In the genomic region with DNA sequence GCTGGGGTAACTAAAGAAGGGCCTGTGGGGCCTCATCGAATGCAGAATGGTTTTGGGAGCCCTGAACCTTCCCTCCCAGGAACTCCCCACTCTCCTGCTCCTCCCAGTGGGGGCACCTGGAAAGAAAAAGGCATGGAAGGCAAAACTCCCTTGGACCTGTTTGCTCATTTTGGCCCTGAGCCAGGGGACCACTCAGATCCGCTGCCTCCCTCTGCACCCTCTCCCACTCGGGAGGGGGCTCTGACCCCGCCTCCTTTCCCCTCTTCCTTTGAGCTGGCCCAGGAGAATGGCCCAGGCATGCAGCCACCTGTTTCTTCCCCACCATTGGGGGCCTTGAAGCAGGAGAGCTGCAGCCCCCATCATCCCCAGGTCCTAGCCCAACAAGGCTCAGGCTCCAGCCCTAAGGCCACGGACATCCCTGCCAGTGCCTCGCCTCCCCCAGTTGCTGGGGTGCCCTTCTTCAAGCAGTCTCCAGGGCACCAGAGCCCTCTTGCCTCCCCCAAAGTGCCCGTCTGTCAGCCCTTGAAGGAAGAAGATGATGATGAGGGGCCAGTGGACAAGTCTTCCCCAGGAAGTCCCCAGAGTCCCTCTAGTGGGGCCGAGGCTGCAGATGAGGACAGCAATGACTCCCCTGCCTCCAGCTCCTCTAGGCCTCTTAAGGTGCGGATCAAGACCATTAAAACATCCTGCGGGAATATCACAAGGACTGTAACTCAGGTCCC, we compare ENCODE assay signal across 1 cellular context.
A peak's percentile ranks its signal among the peaks of the same experiment; 100 is the strongest.
TF ChIP-seq lines count a peak whose summit lies in the region.

No MANE protein-coding gene starts in this region.

TF ChIP-seq in HEK293, 187 proteins besides CTCF, POLR2A, EP300 and RAD21 (continued from another document):
- TF ChIP-seq, protein P1, sequence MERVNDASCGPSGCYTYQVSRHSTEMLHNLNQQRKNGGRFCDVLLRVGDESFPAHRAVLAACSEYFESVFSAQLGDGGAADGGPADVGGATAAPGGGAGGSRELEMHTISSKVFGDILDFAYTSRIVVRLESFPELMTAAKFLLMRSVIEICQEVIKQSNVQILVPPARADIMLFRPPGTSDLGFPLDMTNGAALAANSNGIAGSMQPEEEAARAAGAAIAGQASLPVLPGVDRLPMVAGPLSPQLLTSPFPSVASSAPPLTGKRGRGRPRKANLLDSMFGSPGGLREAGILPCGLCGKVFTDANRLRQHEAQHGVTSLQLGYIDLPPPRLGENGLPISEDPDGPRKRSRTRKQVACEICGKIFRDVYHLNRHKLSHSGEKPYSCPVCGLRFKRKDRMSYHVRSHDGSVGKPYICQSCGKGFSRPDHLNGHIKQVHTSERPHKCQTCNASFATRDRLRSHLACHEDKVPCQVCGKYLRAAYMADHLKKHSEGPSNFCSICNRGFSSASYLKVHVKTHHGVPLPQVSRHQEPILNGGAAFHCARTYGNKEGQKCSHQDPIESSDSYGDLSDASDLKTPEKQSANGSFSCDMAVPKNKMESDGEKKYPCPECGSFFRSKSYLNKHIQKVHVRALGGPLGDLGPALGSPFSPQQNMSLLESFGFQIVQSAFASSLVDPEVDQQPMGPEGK (tag by site-specific recombination; IDR thresholded peaks at IDR 0.05) = 0 out of 2 replicates have a peak, but pooled peaks have one; percentile 39
- TF ChIP-seq GFI1B (tag by site-specific recombination; IDR thresholded peaks at IDR 0.05) (no peak), ZBTB8A (tag by site-specific recombination; IDR thresholded peaks at IDR 0.05) (peak; percentile 38; the same call in 1 of the 2 replicates), REPIN1 (tag by site-specific recombination; IDR thresholded peaks at IDR 0.05; ENCODE audit: low read depth) (no peak), ZNF221 (tag by site-specific recombination; IDR thresholded peaks at IDR 0.05; ENCODE audit: borderline replicate concordance) (no peak), ZNF335 (tag by site-specific recombination; conservative IDR thresholded peaks at IDR 0.05) (peak; percentile 44), ZNF549 (tag by site-specific recombination; IDR thresholded peaks at IDR 0.05) (no peak), ZNF596 (tag by site-specific recombination; IDR thresholded peaks at IDR 0.05) (no peak), ZIC2 (tag by site-specific recombination; IDR thresholded peaks at IDR 0.05) (peak; percentile 56), ZNF10 (tag by site-specific recombination; IDR thresholded peaks at IDR 0.05) (no peak), MEIS1 (CRISPR knock-in tag; IDR thresholded peaks at IDR 0.05; ENCODE audit: borderline replicate concordance) (no peak), ZNF169 (tag by site-specific recombination; IDR thresholded peaks at IDR 0.05) (no peak), SCRT2 (tag by site-specific recombination; IDR thresholded peaks at IDR 0.05) (peak; percentile 69), KLF8 (tag by site-specific recombination; IDR thresholded peaks at IDR 0.05) (no peak), ZNF354C (tag by site-specific recombination; IDR thresholded peaks at IDR 0.05; ENCODE audit: borderline replicate concordance, low read depth) (no peak), ZNF391 (tag by site-specific recombination; IDR thresholded peaks at IDR 0.05; ENCODE audit: borderline replicate concordance, low read depth) (no peak), ZNF501 (tag by site-specific recombination; IDR thresholded peaks at IDR 0.05) (no peak), ZNF324 (tag by site-specific recombination; IDR thresholded peaks at IDR 0.05) (no peak)
- TF ChIP-seq, protein P2, sequence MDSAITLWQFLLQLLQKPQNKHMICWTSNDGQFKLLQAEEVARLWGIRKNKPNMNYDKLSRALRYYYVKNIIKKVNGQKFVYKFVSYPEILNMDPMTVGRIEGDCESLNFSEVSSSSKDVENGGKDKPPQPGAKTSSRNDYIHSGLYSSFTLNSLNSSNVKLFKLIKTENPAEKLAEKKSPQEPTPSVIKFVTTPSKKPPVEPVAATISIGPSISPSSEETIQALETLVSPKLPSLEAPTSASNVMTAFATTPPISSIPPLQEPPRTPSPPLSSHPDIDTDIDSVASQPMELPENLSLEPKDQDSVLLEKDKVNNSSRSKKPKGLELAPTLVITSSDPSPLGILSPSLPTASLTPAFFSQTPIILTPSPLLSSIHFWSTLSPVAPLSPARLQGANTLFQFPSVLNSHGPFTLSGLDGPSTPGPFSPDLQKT (IDR thresholded peaks at IDR 0.05; ENCODE audit: borderline replicate concordance, low read depth, low read length) = no peak
- TF ChIP-seq, protein P3, sequence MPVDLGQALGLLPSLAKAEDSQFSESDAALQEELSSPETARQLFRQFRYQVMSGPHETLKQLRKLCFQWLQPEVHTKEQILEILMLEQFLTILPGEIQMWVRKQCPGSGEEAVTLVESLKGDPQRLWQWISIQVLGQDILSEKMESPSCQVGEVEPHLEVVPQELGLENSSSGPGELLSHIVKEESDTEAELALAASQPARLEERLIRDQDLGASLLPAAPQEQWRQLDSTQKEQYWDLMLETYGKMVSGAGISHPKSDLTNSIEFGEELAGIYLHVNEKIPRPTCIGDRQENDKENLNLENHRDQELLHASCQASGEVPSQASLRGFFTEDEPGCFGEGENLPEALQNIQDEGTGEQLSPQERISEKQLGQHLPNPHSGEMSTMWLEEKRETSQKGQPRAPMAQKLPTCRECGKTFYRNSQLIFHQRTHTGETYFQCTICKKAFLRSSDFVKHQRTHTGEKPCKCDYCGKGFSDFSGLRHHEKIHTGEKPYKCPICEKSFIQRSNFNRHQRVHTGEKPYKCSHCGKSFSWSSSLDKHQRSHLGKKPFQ (tag by site-specific recombination; IDR thresholded peaks at IDR 0.05) = no peak
- TF ChIP-seq, protein P4, sequence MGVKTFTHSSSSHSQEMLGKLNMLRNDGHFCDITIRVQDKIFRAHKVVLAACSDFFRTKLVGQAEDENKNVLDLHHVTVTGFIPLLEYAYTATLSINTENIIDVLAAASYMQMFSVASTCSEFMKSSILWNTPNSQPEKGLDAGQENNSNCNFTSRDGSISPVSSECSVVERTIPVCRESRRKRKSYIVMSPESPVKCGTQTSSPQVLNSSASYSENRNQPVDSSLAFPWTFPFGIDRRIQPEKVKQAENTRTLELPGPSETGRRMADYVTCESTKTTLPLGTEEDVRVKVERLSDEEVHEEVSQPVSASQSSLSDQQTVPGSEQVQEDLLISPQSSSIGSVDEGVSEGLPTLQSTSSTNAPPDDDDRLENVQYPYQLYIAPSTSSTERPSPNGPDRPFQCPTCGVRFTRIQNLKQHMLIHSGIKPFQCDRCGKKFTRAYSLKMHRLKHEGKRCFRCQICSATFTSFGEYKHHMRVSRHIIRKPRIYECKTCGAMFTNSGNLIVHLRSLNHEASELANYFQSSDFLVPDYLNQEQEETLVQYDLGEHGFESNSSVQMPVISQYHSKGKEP (tag by site-specific recombination; IDR thresholded peaks at IDR 0.05) = no peak
- TF ChIP-seq, protein P5, sequence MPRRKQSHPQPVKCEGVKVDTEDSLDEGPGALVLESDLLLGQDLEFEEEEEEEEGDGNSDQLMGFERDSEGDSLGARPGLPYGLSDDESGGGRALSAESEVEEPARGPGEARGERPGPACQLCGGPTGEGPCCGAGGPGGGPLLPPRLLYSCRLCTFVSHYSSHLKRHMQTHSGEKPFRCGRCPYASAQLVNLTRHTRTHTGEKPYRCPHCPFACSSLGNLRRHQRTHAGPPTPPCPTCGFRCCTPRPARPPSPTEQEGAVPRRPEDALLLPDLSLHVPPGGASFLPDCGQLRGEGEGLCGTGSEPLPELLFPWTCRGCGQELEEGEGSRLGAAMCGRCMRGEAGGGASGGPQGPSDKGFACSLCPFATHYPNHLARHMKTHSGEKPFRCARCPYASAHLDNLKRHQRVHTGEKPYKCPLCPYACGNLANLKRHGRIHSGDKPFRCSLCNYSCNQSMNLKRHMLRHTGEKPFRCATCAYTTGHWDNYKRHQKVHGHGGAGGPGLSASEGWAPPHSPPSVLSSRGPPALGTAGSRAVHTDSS (tag by site-specific recombination; IDR thresholded peaks at IDR 0.05) = peak; percentile 75
- TF ChIP-seq, protein P6, sequence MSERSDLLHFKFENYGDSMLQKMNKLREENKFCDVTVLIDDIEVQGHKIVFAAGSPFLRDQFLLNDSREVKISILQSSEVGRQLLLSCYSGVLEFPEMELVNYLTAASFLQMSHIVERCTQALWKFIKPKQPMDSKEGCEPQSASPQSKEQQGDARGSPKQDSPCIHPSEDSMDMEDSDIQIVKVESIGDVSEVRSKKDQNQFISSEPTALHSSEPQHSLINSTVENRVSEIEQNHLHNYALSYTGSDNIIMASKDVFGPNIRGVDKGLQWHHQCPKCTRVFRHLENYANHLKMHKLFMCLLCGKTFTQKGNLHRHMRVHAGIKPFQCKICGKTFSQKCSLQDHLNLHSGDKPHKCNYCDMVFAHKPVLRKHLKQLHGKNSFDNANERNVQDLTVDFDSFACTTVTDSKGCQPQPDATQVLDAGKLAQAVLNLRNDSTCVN (tag by site-specific recombination; optimal IDR thresholded peaks at IDR 0.05) = no peak
- TF ChIP-seq, protein P7, sequence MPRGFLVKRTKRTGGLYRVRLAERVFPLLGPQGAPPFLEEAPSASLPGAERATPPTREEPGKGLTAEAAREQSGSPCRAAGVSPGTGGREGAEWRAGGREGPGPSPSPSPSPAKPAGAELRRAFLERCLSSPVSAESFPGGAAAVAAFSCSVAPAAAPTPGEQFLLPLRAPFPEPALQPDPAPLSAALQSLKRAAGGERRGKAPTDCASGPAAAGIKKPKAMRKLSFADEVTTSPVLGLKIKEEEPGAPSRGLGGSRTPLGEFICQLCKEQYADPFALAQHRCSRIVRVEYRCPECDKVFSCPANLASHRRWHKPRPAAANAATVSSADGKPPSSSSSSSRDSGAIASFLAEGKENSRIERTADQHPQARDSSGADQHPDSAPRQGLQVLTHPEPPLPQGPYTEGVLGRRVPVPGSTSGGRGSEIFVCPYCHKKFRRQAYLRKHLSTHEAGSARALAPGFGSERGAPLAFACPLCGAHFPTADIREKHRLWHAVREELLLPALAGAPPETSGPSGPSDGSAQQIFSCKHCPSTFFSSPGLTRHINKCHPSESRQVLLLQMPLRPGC (tag by site-specific recombination; IDR thresholded peaks at IDR 0.05) = no peak
- TF ChIP-seq, protein P8, sequence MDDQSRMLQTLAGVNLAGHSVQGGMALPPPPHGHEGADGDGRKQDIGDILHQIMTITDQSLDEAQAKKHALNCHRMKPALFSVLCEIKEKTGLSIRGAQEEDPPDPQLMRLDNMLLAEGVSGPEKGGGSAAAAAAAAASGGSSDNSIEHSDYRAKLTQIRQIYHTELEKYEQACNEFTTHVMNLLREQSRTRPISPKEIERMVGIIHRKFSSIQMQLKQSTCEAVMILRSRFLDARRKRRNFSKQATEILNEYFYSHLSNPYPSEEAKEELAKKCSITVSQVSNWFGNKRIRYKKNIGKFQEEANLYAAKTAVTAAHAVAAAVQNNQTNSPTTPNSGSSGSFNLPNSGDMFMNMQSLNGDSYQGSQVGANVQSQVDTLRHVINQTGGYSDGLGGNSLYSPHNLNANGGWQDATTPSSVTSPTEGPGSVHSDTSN (CRISPR knock-in tag; IDR thresholded peaks at IDR 0.05) = no peak
